Comparison of ENCODE assay signal across 16 cellular contexts in genomic region chr7:50351267-50351666, GRCh38. TPM values are rescaled to one million over a fixed set of nuclear protein-coding genes. Genes with fewer than 3 reads are reported as not detected.
DNase-seq lines count a peak whose midpoint lies in the region; ATAC-seq, FAIRE-seq and TF ChIP-seq lines count a peak whose summit lies in the region.
"Had no signal": no experiment of that assay in that cellular context is flagged by ENCODE, and none has a peak within 500 bp of the region (broad histone marks: within the 10 kb centered on the region; RNA-seq: fewer than 3 reads in every experiment).

No MANE protein-coding gene starts in this region.

- TF ChIP-seq POLR2A in GM12878 (IDR thresholded peaks at IDR 0.05; ENCODE audit: low read depth, low read length): no peak

- no peak for TF ChIP-seq EP300 in GM12878 (IDR thresholded peaks at IDR 0.05; ENCODE audit: borderline replicate concordance in 1 of 2, control insufficient read depth in 1 of 2, low read depth in 2 of 2, low read length in 2 of 2)

- DNase-seq in CD8-positive, alpha-beta T cell: peak in 1 of 7 experiments; percentile 36
- DNase-seq in GM12878 (ENCODE audit: low read depth, low spot score) (no peak), small intestine (no peak), BE2C (no peak), NCI-H146 treated with DMSO at 0.1 percent for 48 hours (lab: John Stamatoyannopoulos, UW; ENCODE audit: unreplicated experiment) (no peak), head of caudate nucleus (no peak)
- DNase-seq: amniotic stem cell, glutamatergic neuron, NCI-H187 treated with DMSO at 0.1 percent for 48 hours, Right ventricle myocardium superior, T1000 had no signal

- H3K79me2 ChIP-seq in OCI-LY3 (ENCODE audit: low read length) (peaks cover 96% of the 10 kb centered on the region), GM12878 (ENCODE audit: control insufficient read depth, insufficient read depth, low read length) (peaks cover 20% of the 10 kb centered on the region)

- no peak for TF ChIP-seq CTCF in CD8-positive, alpha-beta T cell (IDR thresholded peaks at IDR 0.05)
- no peak for TF ChIP-seq CTCF in OCI-LY3 (IDR thresholded peaks at IDR 0.05; ENCODE audit: low read depth, low read length)
- no peak for TF ChIP-seq CTCF in GM12878 (IDR thresholded peaks at IDR 0.05 in 2 of 3, conservative IDR thresholded peaks at IDR 0.05 in 1 of 3; ENCODE audit: control insufficient read depth in 2 of 3, extremely low read depth in 1 of 3, insufficient read depth in 1 of 3, low read depth in 3 of 3, low read length in 3 of 3)
- no peak for TF ChIP-seq CTCF in BE2C (IDR thresholded peaks at IDR 0.05; ENCODE audit: low read depth, low read length)

- POLR2A ChIA-PET in CD8-positive, alpha-beta T cell (lab: Charles Lee): interaction anchor here (1.4 to 45.4 kb wide), 7 partner anchors 10 to 84 kb away, joined by 4 to 1039 read pairs (median 19); partner anchors contain the start of gene IKZF1
- POLR2A ChIA-PET in GM12878 (lab: Charles Lee): interaction anchor here (0.7 to 2.4 kb wide), 14 partner anchors 9 to 146 kb away, joined by 3 to 10 read pairs (median 4); partner anchors contain the start of gene IKZF1

- 22% methylated on average over 2 of the region's 2 CpGs for WGBS in GM12878 (ENCODE audit: insufficient coverage, insufficient replicate concordance, low lambda C conversion rate, missing lambda C conversion rate)
- 54 to 69% (median 56%) methylated on average over 2 of the region's 2 CpGs for WGBS in small intestine, 3 donors

- no peaks in the 10 kb centered on the region for H3K9me3 ChIP-seq in CD8-positive, alpha-beta T cell (ENCODE audit: low read length)
- no peaks in the 10 kb centered on the region for H3K9me3 ChIP-seq in OCI-LY3 (ENCODE audit: insufficient read depth, low read length)
- H3K9me3 ChIP-seq in GM12878 (replicated peaks; ENCODE audit: control insufficient read depth, insufficient read depth, low read length): no peaks in the 10 kb centered on the region
- H3K9me3 ChIP-seq in small intestine (ENCODE audit: control insufficient read depth, low read depth): no peaks in the 10 kb centered on the region
- H3K9me3 ChIP-seq in BE2C: no peaks in the 10 kb centered on the region

- H3K36me3 Mint-ChIP-seq in CD8-positive, alpha-beta T cell: peaks cover 84% of the 10 kb centered on the region

- peak overlapping the region; percentile 96 for H3K27ac Mint-ChIP-seq in CD8-positive, alpha-beta T cell

- H3K4me2 ChIP-seq in OCI-LY3 (ENCODE audit: low read length) (peak overlapping the region; percentile 85), GM12878 (ENCODE audit: control insufficient read depth, insufficient read depth) (peak overlapping the region; percentile 75)
- H3K4me2 ChIP-seq: smooth muscle cell had no signal

- BruUV-seq in GM12878 (replicated peaks; lab: Mats Ljungman, UMichigan): no TSS peak

- in situ Hi-C loops in GM12878 (cut with MboI): no loop called here

- no peaks in the 10 kb centered on the region for H3K27me3 ChIP-seq in CD8-positive, alpha-beta T cell (ENCODE audit: insufficient read depth, low read length)
- H3K27me3 ChIP-seq in OCI-LY3 (ENCODE audit: low read depth, low read length): no peaks in the 10 kb centered on the region
- no peaks in the 10 kb centered on the region for H3K27me3 ChIP-seq in GM12878 (replicated peaks in 1 of 2; ENCODE audit: control insufficient read depth in 2 of 2, insufficient read depth in 2 of 2, low read length in 1 of 2)
- H3K27me3 ChIP-seq in small intestine (ENCODE audit: control insufficient read depth in 2 of 2, insufficient read depth in 2 of 2, low read length in 2 of 2): no peaks in the 10 kb centered on the region
- H3K27me3 ChIP-seq in BE2C: peaks cover 18% of the 10 kb centered on the region

- H2AFZ ChIP-seq in OCI-LY3 (ENCODE audit: low read depth, low read length) (no peak overlapping the region), GM12878 (ENCODE audit: control insufficient read depth, low read depth, low read length) (no peak overlapping the region)

- RAD21 ChIA-PET in GM12878 (lab: Charles Lee; ENCODE audit: unreplicated experiment): interaction anchor here (0.8 to 4.8 kb wide), 20 partner anchors 12 to 207 kb away, joined by 3 to 42 read pairs (median 5); no protein-coding TSS in a partner anchor

- H4K20me1 ChIP-seq in OCI-LY3 (ENCODE audit: insufficient read depth, low read length) (peaks cover 42% of the 10 kb centered on the region), GM12878 (ENCODE audit: control insufficient read depth, insufficient read depth) (no peaks in the 10 kb centered on the region)

- H3K9ac ChIP-seq in OCI-LY3 (ENCODE audit: low read length) (peak overlapping the region; percentile 82), GM12878 (ENCODE audit: control insufficient read depth, insufficient read depth, low read length) (no peak overlapping the region; the same call in none of the 2 replicates)

- intact Hi-C loops in CD8-positive, alpha-beta T cell (cut with DNase I, micrococcal nuclease): loop anchor here (2.0 kb wide), 1 partner anchor 14 kb away; no protein-coding TSS in a partner anchor
- intact Hi-C loops in GM12878 (cut with micrococcal nuclease; ENCODE audit: unreplicated experiment) (no loop called here), head of caudate nucleus (cut with DNase I) (no loop called here)

- H3K4me1 ChIP-seq in CD8-positive, alpha-beta T cell (ENCODE audit: insufficient read depth, low read length): peaks cover 98% of the 10 kb centered on the region
- H3K4me1 ChIP-seq in OCI-LY3 (ENCODE audit: low read length) (peaks cover 76% of the 10 kb centered on the region), GM12878 (ENCODE audit: control insufficient read depth, insufficient read depth, low read length) (peaks cover 31% of the 10 kb centered on the region), small intestine (ENCODE audit: control insufficient read depth in 2 of 2, insufficient read depth in 1 of 2, low read depth in 1 of 2, low read length in 1 of 2) (no peaks in the 10 kb centered on the region), BE2C (no peaks in the 10 kb centered on the region)

- no peak for TF ChIP-seq RAD21 in GM12878 (IDR thresholded peaks at IDR 0.05; ENCODE audit: insufficient read depth, low read depth, low read length)

- H3K9me3 Mint-ChIP-seq in CD8-positive, alpha-beta T cell: no peaks in the 10 kb centered on the region

- peaks cover 34% of the 10 kb centered on the region for H3K36me3 ChIP-seq in CD8-positive, alpha-beta T cell (ENCODE audit: insufficient read depth, low read length)
- H3K36me3 ChIP-seq in OCI-LY3 (replicated peaks; ENCODE audit: low read depth, low read length): peaks cover 71% of the 10 kb centered on the region
- H3K36me3 ChIP-seq in GM12878 (ENCODE audit: control insufficient read depth in 2 of 2, insufficient read depth in 2 of 2, low read length in 1 of 2): peaks cover 0 to 28% of the 10 kb centered on the region in 2 experiments
- H3K36me3 ChIP-seq in small intestine (ENCODE audit: control insufficient read depth in 2 of 2, insufficient read depth in 2 of 2, low read length in 2 of 2): no peaks in the 10 kb centered on the region
- no peaks in the 10 kb centered on the region for H3K36me3 ChIP-seq in BE2C

- FAIRE-seq in GM12878 (lab: Jason Lieb, UNC): no peak
- no peak for FAIRE-seq in small intestine (lab: Jason Lieb, UNC)
- FAIRE-seq: keratinocyte had no signal

- CTCF ChIA-PET in CD8-positive, alpha-beta T cell (lab: Charles Lee): interaction anchor here (0.7 to 20.8 kb wide), 6 partner anchors 9 to 149 kb away, joined by 3 to 494 read pairs (median 4); partner anchors contain the start of gene IKZF1
- CTCF ChIA-PET in GM12878 (lab: Yijun Ruan, JAX): interaction anchor here (0.6 to 9.0 kb wide), 19 partner anchors 9 to 259 kb away, joined by 3 to 50 read pairs (median 4); partner anchors contain the start of gene ZPBP

- H3K4me1 Mint-ChIP-seq in CD8-positive, alpha-beta T cell (ENCODE audit: low read depth): peaks cover 98% of the 10 kb centered on the region

- H3K4me3 ChIP-seq in CD8-positive, alpha-beta T cell (ENCODE audit: low read depth, low read length): peak overlapping the region; percentile 5
- H3K4me3 ChIP-seq in OCI-LY3 (ENCODE audit: low read length): peak overlapping the region; percentile 57
- no peak overlapping the region for H3K4me3 ChIP-seq in GM12878
- H3K4me3 ChIP-seq in small intestine (ENCODE audit: low read depth in 1 of 2, low read length in 2 of 2): no peak overlapping the region
- no peak overlapping the region for H3K4me3 ChIP-seq in BE2C (ENCODE audit: low read depth, low read length)
- H3K4me3 ChIP-seq: smooth muscle cell had no signal

- H3K27me3 Mint-ChIP-seq in CD8-positive, alpha-beta T cell (ENCODE audit: low read depth): no peaks in the 10 kb centered on the region

- peak overlapping the region; percentile 62 for H3K4me3 Mint-ChIP-seq in CD8-positive, alpha-beta T cell

- SMC1A ChIA-PET in GM12878 (lab: Charles Lee; ENCODE audit: uncharacterized antibody, unreplicated experiment): interaction anchor here (0.7 to 7.0 kb wide), 35 partner anchors 12 to 205 kb away, joined by 3 to 80 read pairs (median 6); partner anchors contain the start of gene IKZF1

- no peak for ATAC-seq in CD8-positive, alpha-beta T cell
- peak; percentile 7; the same call in 1 of the 3 replicates for ATAC-seq in GM12878

- peak overlapping the region; percentile 67 for H3K27ac ChIP-seq in CD8-positive, alpha-beta T cell (ENCODE audit: low read depth, low read length)
- H3K27ac ChIP-seq in OCI-LY3 (ENCODE audit: low read length): peak overlapping the region; percentile 99
- peak overlapping the region; percentile 86 for H3K27ac ChIP-seq in GM12878 (ENCODE audit: control insufficient read depth, insufficient read depth)
- peak overlapping the region; percentile 52 to 87 for H3K27ac ChIP-seq in small intestine (ENCODE audit: low read depth in 1 of 2, low read length in 1 of 2)

RNA-seq across cellular contexts. Expression of gene IKZF1, which starts 46.8 kb away (rescaled TPM):
- total RNA-seq in CD8-positive, alpha-beta T cell: 100 to 1,000 TPM; 248 TPM
- total RNA-seq in GM12878 (2013; cell fraction: nucleolus; rRNA removed): 250 and 261 TPM in 2 replicates
- total RNA-seq in GM12878 (2014; rRNA removed): 101 and 104 TPM in 2 replicates
- total RNA-seq in GM12878 (2014; rRNA removed; fragmentation: Illumina TruSeq; extraction: Trizol): 69.5 and 70.2 TPM in 2 replicates
- 125 and 131 TPM in 2 replicates for total RNA-seq in GM12878 (2021)
- polyA plus RNA-seq in GM12878 (2011; ENCODE audit: low read depth): 23.9 TPM
- 58.5 and 61.7 TPM in 2 replicates for polyA plus RNA-seq in GM12878 (2011; rRNA removed)
- polyA plus RNA-seq in GM12878 (2011; cell fraction: cytosol; rRNA removed): 60.4 and 68.7 TPM in 2 replicates
- polyA plus RNA-seq in GM12878 (2011; cell fraction: nucleus; rRNA removed): 76.4 and 80.1 TPM in 2 replicates
- polyA plus RNA-seq in GM12878 (2012): 30.9 and 31.5 TPM in 2 replicates
- 73.0 and 73.8 TPM in 2 replicates for polyA plus RNA-seq in GM12878 (2014; fragmentation: Illumina TruSeq; extraction: Trizol)
- 10 to 100 TPM; 27.2 to 29.8 TPM for polyA plus RNA-seq in GM12878 (2014; fragmentation: Nextera tagmentation; extraction: Ambion mirVana)
- 60.3 and 64.2 TPM in 2 replicates for polyA plus RNA-seq in GM12878 (2014; rRNA removed)
- 10 to 100 TPM; 82.5 to 95.3 TPM for polyA plus RNA-seq in GM12878 (2016; fragmentation: Nextera tagmentation; extraction: Ambion mirVana)
- polyA minus RNA-seq in GM12878 (2011; rRNA and poly(A)+ RNA removed): 133 and 138 TPM in 2 replicates
- 59.5 and 62.5 TPM in 2 replicates for polyA minus RNA-seq in GM12878 (2011; cell fraction: cytosol; rRNA and poly(A)+ RNA removed)
- 108 and 193 TPM in 2 replicates for polyA minus RNA-seq in GM12878 (2011; cell fraction: nucleus; rRNA and poly(A)+ RNA removed)
- 1 to 10 TPM; 1.8 to 5.9 (median 3.0) TPM for polyA plus RNA-seq in small intestine
- not detected for polyA plus RNA-seq in BE2C (2012; ENCODE audit: insufficient read depth, insufficient read length, low read depth)
- total RNA-seq: G401, M059J, smooth muscle cell had no signal
- polyA plus RNA-seq: keratinocyte, smooth muscle cell had no signal

Comparison
In these comparisons a context has a peak if more than half of its experiments do, and no peak if none do; other contexts are left out.
1. H3K4me3 ChIP-seq: peak in CD8-positive, alpha-beta T cell (single experiment) and OCI-LY3 (single experiment); none in GM12878 (single experiment), small intestine (0 of 2) and BE2C (single experiment).
2. intact Hi-C loops: an anchor here in CD8-positive, alpha-beta T cell (2.0 kb wide); none called in GM12878 and head of caudate nucleus.
3. Peak in every context shown above with its lines, with median percentiles within 50 percentile points of each other: H3K27ac ChIP-seq.